Comparison of ENCODE assay signal across 7 cellular contexts in the genomic region with DNA sequence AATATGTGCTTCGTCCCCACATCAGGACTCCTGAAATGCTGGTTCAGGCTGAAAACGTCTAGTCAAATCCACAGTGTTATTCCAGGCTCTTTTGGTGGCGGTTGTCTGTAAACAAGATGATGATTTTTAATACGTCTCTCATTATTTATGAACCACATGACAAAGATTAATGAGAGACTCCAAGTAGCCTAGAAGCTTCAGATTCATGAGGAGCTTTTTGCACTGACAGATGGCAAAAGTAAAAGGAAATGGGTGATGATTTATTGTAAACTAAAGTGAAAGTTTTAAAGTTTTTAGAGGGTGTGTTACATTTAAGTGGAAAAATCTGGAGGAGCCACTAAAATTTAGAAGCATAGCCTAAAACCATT.
DNase-seq lines count a peak whose midpoint lies in the region; ATAC-seq and TF ChIP-seq lines count a peak whose summit lies in the region.

No MANE protein-coding gene starts in this region.

- WGBS in smooth muscle cell (ENCODE audit: low lambda C conversion rate), result 40% methylated on average over 4 of the region's 4 CpGs

- peaks cover 2% of the 10 kb centered on the region for H3K27me3 Mint-ChIP-seq in glutamatergic neuron (ENCODE audit: unreplicated experiment)

- peak overlapping the region; percentile 53 for H3K4me3 ChIP-seq in WERI-Rb-1 (ENCODE audit: low read depth, low read length)
- H3K4me3 ChIP-seq in smooth muscle cell, result peak overlapping the region; percentile 47

- TF ChIP-seq CTCF in WERI-Rb-1 (IDR thresholded peaks at IDR 0.05; ENCODE audit: low read depth, low read length) (no peak), glutamatergic neuron (IDR thresholded peaks at IDR 0.05; ENCODE audit: partially characterized antibody, unreplicated experiment) (no peak), smooth muscle cell (IDR thresholded peaks at IDR 0.05; ENCODE audit: borderline replicate concordance, insufficient read depth, poor library complexity, severe bottlenecking) (no peak)

- H3K36me3 ChIP-seq in WERI-Rb-1 (no peaks in the 10 kb centered on the region), smooth muscle cell (ENCODE audit: low read depth) (no peaks in the 10 kb centered on the region)

- peak overlapping the region; percentile 87 for H3K4me2 ChIP-seq in smooth muscle cell

- TF ChIP-seq POLR2A in erythroblast (IDR thresholded peaks at IDR 0.05; ENCODE audit: low read length), result no peak

- peak overlapping the region; percentile 97 for H3K27ac Mint-ChIP-seq in glutamatergic neuron (ENCODE audit: unreplicated experiment)

- H3F3A ChIP-seq in smooth muscle cell (ENCODE audit: low read depth), result no peaks in the 10 kb centered on the region

- peaks cover 42% of the 10 kb centered on the region for H3K4me1 ChIP-seq in smooth muscle cell (ENCODE audit: low read depth)

- peaks cover 37% of the 10 kb centered on the region for H3K79me2 ChIP-seq in smooth muscle cell (ENCODE audit: low read depth)

- H2AFZ ChIP-seq in smooth muscle cell (ENCODE audit: low read depth), result peak overlapping the region; percentile 68

- peak overlapping the region; percentile 82 for H3K4me3 Mint-ChIP-seq in glutamatergic neuron (ENCODE audit: unreplicated experiment)

- peaks cover 15% of the 10 kb centered on the region for H3K36me3 Mint-ChIP-seq in glutamatergic neuron (ENCODE audit: unreplicated experiment)

- peaks cover 10% of the 10 kb centered on the region for H3K9me3 Mint-ChIP-seq in glutamatergic neuron (ENCODE audit: unreplicated experiment)

- no peaks in the 10 kb centered on the region for H3K9me3 ChIP-seq in WERI-Rb-1 (ENCODE audit: severe bottlenecking)
- no peaks in the 10 kb centered on the region for H3K9me3 ChIP-seq in smooth muscle cell (replicated peaks; ENCODE audit: low read depth)

- DNase-seq in WERI-Rb-1 (no peak), glutamatergic neuron (no peak), smooth muscle cell (lab: John Stamatoyannopoulos, UW; ENCODE audit: unreplicated experiment) (no peak), erythroblast (lab: John Stamatoyannopoulos, UW) (no peak), NCI-H1092 treated with DMSO at 0.1 percent for 48 hours (lab: John Stamatoyannopoulos, UW) (no peak)

- H3K9ac ChIP-seq in smooth muscle cell (ENCODE audit: low read depth), result peak overlapping the region; percentile 44

- ATAC-seq in HG02642 (IDR thresholded peaks at IDR 0.05; ENCODE audit: poor library complexity, unreplicated experiment), result peak; percentile 4
- no peak for ATAC-seq in HG03469 (IDR thresholded peaks at IDR 0.05; ENCODE audit: unreplicated experiment)

- H4K20me1 ChIP-seq in smooth muscle cell (ENCODE audit: low read depth), result peaks cover 42% of the 10 kb centered on the region

- no peaks in the 10 kb centered on the region for H3K27me3 ChIP-seq in WERI-Rb-1 (ENCODE audit: insufficient read depth, low read depth, severe bottlenecking)
- no peaks in the 10 kb centered on the region for H3K27me3 ChIP-seq in smooth muscle cell (ENCODE audit: low read depth)

- H3K4me1 Mint-ChIP-seq in glutamatergic neuron (ENCODE audit: low read depth, unreplicated experiment), result peaks cover 56% of the 10 kb centered on the region

- peak overlapping the region; percentile 58; the same call in 1 of the 2 replicates for H3K27ac ChIP-seq in WERI-Rb-1
- peak overlapping the region; percentile 80 for H3K27ac ChIP-seq in smooth muscle cell (ENCODE audit: low read depth)
